Comparison of ENCODE assay signal across 1 cellular context in the genomic region with DNA sequence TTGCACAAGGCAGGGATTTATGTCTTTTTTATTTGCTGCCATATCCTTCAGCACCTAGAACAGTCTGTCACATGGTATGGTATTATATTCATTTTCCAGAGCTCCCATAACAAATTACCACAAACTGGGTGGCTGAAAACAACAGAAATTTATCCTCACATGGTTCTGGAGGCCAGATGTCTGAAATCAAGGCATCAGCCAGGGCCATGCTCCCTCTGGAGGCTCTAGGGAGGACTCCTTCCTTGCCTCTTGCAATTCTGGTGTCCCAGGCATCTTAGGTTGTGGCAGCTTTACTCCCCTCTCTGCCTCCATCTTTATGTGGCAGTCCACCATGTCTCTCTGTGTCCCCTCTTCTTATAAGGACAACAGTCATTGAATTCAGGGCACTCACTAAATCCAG.
TF ChIP-seq lines count a peak whose summit lies in the region.

No MANE protein-coding gene starts in this region.

TF ChIP-seq in K562, 482 proteins besides CTCF, POLR2A, EP300 and RAD21 (continued from another document):
- no peak for TF ChIP-seq KLF6 (CRISPR knock-in tag; IDR thresholded peaks at IDR 0.05; ENCODE audit: borderline replicate concordance)
- no peak for TF ChIP-seq ERF (CRISPR knock-in tag; IDR thresholded peaks at IDR 0.05)
- TF ChIP-seq TAF15 (IDR thresholded peaks at IDR 0.05; ENCODE audit: low read depth, low read length) = no peak
- no peak for TF ChIP-seq SRSF7 (optimal IDR thresholded peaks at IDR 0.05; ENCODE audit: low read depth, low read length)
- no peak for TF ChIP-seq OTX1 (CRISPR knock-in tag; IDR thresholded peaks at IDR 0.05)
- TF ChIP-seq TFAM (CRISPR knock-in tag; conservative IDR thresholded peaks at IDR 0.05) = no peak
- no peak for TF ChIP-seq ADNP (tag; IDR thresholded peaks at IDR 0.05)
- TF ChIP-seq ZNF785 (CRISPR knock-in tag; IDR thresholded peaks at IDR 0.05) = no peak
- TF ChIP-seq TOE1 (IDR thresholded peaks at IDR 0.05; ENCODE audit: borderline replicate concordance) = no peak
- no peak for TF ChIP-seq TOE1 (CRISPR knock-in tag; IDR thresholded peaks at IDR 0.05; ENCODE audit: borderline replicate concordance, low read depth)
- TF ChIP-seq ZBTB1 (CRISPR knock-in tag; IDR thresholded peaks at IDR 0.05; ENCODE audit: borderline replicate concordance, low read depth) = no peak
- no peak for TF ChIP-seq BHLHE40 (IDR thresholded peaks at IDR 0.05; ENCODE audit: low read length)
- TF ChIP-seq, protein P1, sequence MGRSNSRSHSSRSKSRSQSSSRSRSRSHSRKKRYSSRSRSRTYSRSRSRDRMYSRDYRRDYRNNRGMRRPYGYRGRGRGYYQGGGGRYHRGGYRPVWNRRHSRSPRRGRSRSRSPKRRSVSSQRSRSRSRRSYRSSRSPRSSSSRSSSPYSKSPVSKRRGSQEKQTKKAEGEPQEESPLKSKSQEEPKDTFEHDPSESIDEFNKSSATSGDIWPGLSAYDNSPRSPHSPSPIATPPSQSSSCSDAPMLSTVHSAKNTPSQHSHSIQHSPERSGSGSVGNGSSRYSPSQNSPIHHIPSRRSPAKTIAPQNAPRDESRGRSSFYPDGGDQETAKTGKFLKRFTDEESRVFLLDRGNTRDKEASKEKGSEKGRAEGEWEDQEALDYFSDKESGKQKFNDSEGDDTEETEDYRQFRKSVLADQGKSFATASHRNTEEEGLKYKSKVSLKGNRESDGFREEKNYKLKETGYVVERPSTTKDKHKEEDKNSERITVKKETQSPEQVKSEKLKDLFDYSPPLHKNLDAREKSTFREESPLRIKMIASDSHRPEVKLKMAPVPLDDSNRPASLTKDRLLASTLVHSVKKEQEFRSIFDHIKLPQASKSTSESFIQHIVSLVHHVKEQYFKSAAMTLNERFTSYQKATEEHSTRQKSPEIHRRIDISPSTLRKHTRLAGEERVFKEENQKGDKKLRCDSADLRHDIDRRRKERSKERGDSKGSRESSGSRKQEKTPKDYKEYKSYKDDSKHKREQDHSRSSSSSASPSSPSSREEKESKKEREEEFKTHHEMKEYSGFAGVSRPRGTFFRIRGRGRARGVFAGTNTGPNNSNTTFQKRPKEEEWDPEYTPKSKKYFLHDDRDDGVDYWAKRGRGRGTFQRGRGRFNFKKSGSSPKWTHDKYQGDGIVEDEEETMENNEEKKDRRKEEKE (IDR thresholded peaks at IDR 0.05; ENCODE audit: borderline replicate concordance in 1 of 2, control insufficient read depth in 1 of 2, low read depth in 2 of 2, low read length in 1 of 2) = no peak
- no peak for TF ChIP-seq ZNF589 (CRISPR knock-in tag; IDR thresholded peaks at IDR 0.05; ENCODE audit: low read depth)
- TF ChIP-seq KLF10 (CRISPR knock-in tag; IDR thresholded peaks at IDR 0.05) = no peak
- TF ChIP-seq E2F5 (CRISPR knock-in tag; IDR thresholded peaks at IDR 0.05) = no peak
- no peak for TF ChIP-seq HMBOX1 (IDR thresholded peaks at IDR 0.05)
- no peak for TF ChIP-seq ELF2 (CRISPR knock-in tag; IDR thresholded peaks at IDR 0.05)
- no peak for TF ChIP-seq ZBTB43 (CRISPR knock-in tag; IDR thresholded peaks at IDR 0.05)
